In the genomic region with DNA sequence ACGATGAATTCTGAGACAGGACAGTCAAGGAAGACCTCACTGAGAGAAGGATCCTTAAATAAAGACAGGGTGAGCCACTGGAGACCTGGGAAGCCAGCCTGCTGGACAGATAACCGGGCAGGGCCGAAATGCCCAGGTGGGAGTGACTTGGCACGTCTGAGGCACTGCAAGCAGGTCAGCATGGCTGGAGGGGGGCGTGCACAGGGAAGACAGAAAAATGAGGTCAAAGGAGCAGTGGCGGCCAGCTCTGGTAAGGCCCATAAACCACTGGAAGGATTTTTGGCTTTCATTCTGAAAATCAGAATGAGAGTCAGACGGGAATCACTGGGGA, we compare ENCODE assay signal across 17 cellular contexts. TPM values are rescaled to one million over a fixed set of nuclear protein-coding genes. Genes with fewer than 3 reads are reported as not detected.
DNase-seq lines count a peak whose midpoint lies in the region; ATAC-seq and TF ChIP-seq lines count a peak whose summit lies in the region.
"Had no signal": no experiment of that assay in that cellular context is flagged by ENCODE, and none has a peak within 500 bp of the region (broad histone marks: within the 10 kb centered on the region; RNA-seq: fewer than 3 reads in every experiment).

No MANE protein-coding gene starts in this region.

- DNase-seq in BE2C = no peak
- no peak for DNase-seq in DND-41
- DNase-seq in glutamatergic neuron = no peak
- DNase-seq in stimulated activated naive CD4-positive, alpha-beta T cell (lab: John Stamatoyannopoulos, UW) = no peak
- DNase-seq in NCI-H146 (lab: John Stamatoyannopoulos, UW) = no peak
- no peak for DNase-seq in activated T-cell treated with anti-CD3 and anti-CD28 coated beads, Interleukin-2, amount 50 U/mL, for 48 hours
- DNase-seq in GM03348 (ENCODE audit: low spot score) = no peak
- DNase-seq: COR-L47; DMS 273 treated with DMSO at 0.1 percent for 48 hours; GF-D8; MM.1S; NCI-H1092; NCI-H2081 treated with DMSO at 0.1 percent for 48 hours; NK-92 treated with Interleukin-12 subunit alpha and Interleukin-12 subunit beta, amount 100 ng/mL, for 24 hours; Peyer's patch had no signal

- H3K4me1 Mint-ChIP-seq in activated T-helper 17 cell treated with anti-CD3 and anti-CD28 coated beads, Interleukin-2, amount 50 U/mL, for 72 hours = peaks cover 19% of the 10 kb centered on the region
- peaks cover 43% of the 10 kb centered on the region for H3K4me1 Mint-ChIP-seq in glutamatergic neuron (ENCODE audit: low read depth, unreplicated experiment)

- H3K4me3 ChIP-seq in BE2C (ENCODE audit: low read depth, low read length) (peak overlapping the region; percentile 59), DND-41 (ENCODE audit: low read depth in 1 of 2, low read length in 2 of 2) (no peak overlapping the region)
- H3K4me3 ChIP-seq: GM12878, Peyer's patch had no signal

- H3K36me3 Mint-ChIP-seq in activated T-helper 17 cell treated with anti-CD3 and anti-CD28 coated beads, Interleukin-2, amount 50 U/mL, for 72 hours (ENCODE audit: low read depth) = no peaks in the 10 kb centered on the region
- no peaks in the 10 kb centered on the region for H3K36me3 Mint-ChIP-seq in glutamatergic neuron (ENCODE audit: unreplicated experiment)

- no peak overlapping the region for H2AFZ ChIP-seq in DND-41 (ENCODE audit: low read depth, low read length)

- H3K9me3 ChIP-seq in BE2C (no peaks in the 10 kb centered on the region), DND-41 (ENCODE audit: insufficient read depth, low read length, severe bottlenecking) (no peaks in the 10 kb centered on the region)
- H3K9me3 ChIP-seq: Peyer's patch had no signal

- no peaks in the 10 kb centered on the region for H3K9me3 Mint-ChIP-seq in activated T-helper 17 cell treated with anti-CD3 and anti-CD28 coated beads, Interleukin-2, amount 50 U/mL, for 72 hours
- peaks cover 22% of the 10 kb centered on the region for H3K9me3 Mint-ChIP-seq in glutamatergic neuron (ENCODE audit: unreplicated experiment)

- peaks cover 27% of the 10 kb centered on the region for H3K4me1 ChIP-seq in BE2C
- peaks cover 40% of the 10 kb centered on the region for H3K4me1 ChIP-seq in DND-41 (ENCODE audit: insufficient read depth, low read length)

- H3K27ac Mint-ChIP-seq in activated T-helper 17 cell treated with anti-CD3 and anti-CD28 coated beads, Interleukin-2, amount 50 U/mL, for 72 hours = no peak overlapping the region
- peak overlapping the region; percentile 94 for H3K27ac Mint-ChIP-seq in glutamatergic neuron (ENCODE audit: unreplicated experiment)

- ATAC-seq in DND-41 (ENCODE audit: insufficient read depth, low read depth) = no peak
- ATAC-seq in activated T-helper 17 cell treated with anti-CD3 and anti-CD28 coated beads, Interleukin-2, amount 50 U/mL, for 72 hours (replicated peaks) = no peak
- ATAC-seq: GM12878 had no signal

- no peaks in the 10 kb centered on the region for H3K79me2 ChIP-seq in DND-41 (ENCODE audit: insufficient read depth, low read length)

- H3K27me3 ChIP-seq in BE2C (no peaks in the 10 kb centered on the region), DND-41 (ENCODE audit: insufficient read depth, low read length, poor library complexity) (no peaks in the 10 kb centered on the region)

- no peak overlapping the region for H3K9ac ChIP-seq in DND-41 (ENCODE audit: low read depth, low read length)

- TF ChIP-seq CTCF in BE2C (IDR thresholded peaks at IDR 0.05; ENCODE audit: low read depth, low read length) = no peak
- TF ChIP-seq CTCF in DND-41 (IDR thresholded peaks at IDR 0.05; ENCODE audit: borderline replicate concordance, extremely low read depth, low read length, poor library complexity, severe bottlenecking) = no peak
- no peak for TF ChIP-seq CTCF in glutamatergic neuron (IDR thresholded peaks at IDR 0.05; ENCODE audit: partially characterized antibody, unreplicated experiment)

- H4K20me1 ChIP-seq in DND-41 (ENCODE audit: insufficient read depth, low read length) = no peaks in the 10 kb centered on the region; the same call in 1 of the 2 replicates

- H3K36me3 ChIP-seq in BE2C = no peaks in the 10 kb centered on the region
- no peaks in the 10 kb centered on the region for H3K36me3 ChIP-seq in DND-41 (ENCODE audit: insufficient read depth, low read length)
- H3K36me3 ChIP-seq: Peyer's patch had no signal

- no peak overlapping the region for H3K4me2 ChIP-seq in DND-41 (ENCODE audit: insufficient read depth, low read length)

- H3K27ac ChIP-seq in DND-41 (ENCODE audit: low read length) = 0 out of 2 replicates have a peak overlapping the region, but pooled peaks have one; percentile 9
- H3K27ac ChIP-seq: Peyer's patch had no signal

- peaks cover 69% of the 10 kb centered on the region for H3K27me3 Mint-ChIP-seq in activated T-helper 17 cell treated with anti-CD3 and anti-CD28 coated beads, Interleukin-2, amount 50 U/mL, for 72 hours
- H3K27me3 Mint-ChIP-seq in glutamatergic neuron (ENCODE audit: unreplicated experiment) = peaks cover 36% of the 10 kb centered on the region

- peak overlapping the region; percentile 30 for H3K4me3 Mint-ChIP-seq in activated T-helper 17 cell treated with anti-CD3 and anti-CD28 coated beads, Interleukin-2, amount 50 U/mL, for 72 hours
- peak overlapping the region; percentile 92 for H3K4me3 Mint-ChIP-seq in glutamatergic neuron (ENCODE audit: unreplicated experiment)

RNA-seq across cellular contexts. Expression of gene ATP1A3, which starts 5.8 kb away (rescaled TPM):
- polyA plus RNA-seq in BE2C (2012; ENCODE audit: insufficient read depth, insufficient read length, low read depth) = 523 TPM
- total RNA-seq in activated T-helper 17 cell treated with anti-CD3 and anti-CD28 coated beads, Interleukin-2, amount 50 U/mL, for 72 hours = 1 to 10 TPM; 1.7 to 5.0 TPM
- 650 TPM for total RNA-seq in glutamatergic neuron (ENCODE audit: unreplicated experiment)

RNA-seq across cellular contexts. Expression of gene RABAC1, which starts 40.7 kb away (rescaled TPM):
- polyA plus RNA-seq in BE2C (2012; ENCODE audit: insufficient read depth, insufficient read length, low read depth) = 203 TPM
- total RNA-seq in activated T-helper 17 cell treated with anti-CD3 and anti-CD28 coated beads, Interleukin-2, amount 50 U/mL, for 72 hours = 10 to 100 TPM; 37.6 to 54.7 TPM
- total RNA-seq in glutamatergic neuron (ENCODE audit: unreplicated experiment) = 139 TPM

Comparison
In these comparisons a context has a peak if more than half of its experiments do, and no peak if none do; other contexts are left out.
1. RNA of gene ATP1A3, which starts 5.8 kb away (total RNA-seq): 650 TPM in glutamatergic neuron (single experiment); 1.7 to 5.0 TPM in activated T-helper 17 cell treated with anti-CD3 and anti-CD28 coated beads, Interleukin-2, amount 50 U/mL, for 72 hours; every median in the first group is over 100 times any median in the second.